11 cellular contexts compared by ENCODE assay signal in genomic region chr1:35443768-35444518, GRCh38.
DNase-seq lines count a peak whose midpoint lies in the region; ATAC-seq and TF ChIP-seq lines count a peak whose summit lies in the region.
"Had no signal": no experiment of that assay in that cellular context is flagged by ENCODE, and none has a peak within 500 bp of the region (broad histone marks: within the 10 kb centered on the region; RNA-seq: fewer than 3 reads in every experiment).

No MANE protein-coding gene starts in this region.

- DNase-seq in CD4-positive, alpha-beta T cell: no peak
- DNase-seq in RKO (ENCODE audit: low spot score) (peak; percentile 28), fibroblast of the aortic adventitia (ENCODE audit: low read depth) (peak; percentile 29), GM19240 (ENCODE audit: insufficient read length, low spot score) (no peak), endothelial cell (ENCODE audit: low spot score) (no peak)
- DNase-seq in activated effector memory CD4-positive, alpha-beta T cell treated with anti-CD3 and anti-CD28 coated beads, Interleukin-2, amount 50 U/mL, for 16 hours: no peak
- DNase-seq: mucosa of descending colon, NCI-H2029 treated with DMSO at 0.1 percent for 48 hours had no signal

- H3K27me3 Mint-ChIP-seq in CD4-positive, alpha-beta T cell: no peaks in the 10 kb centered on the region
- peaks cover 5% of the 10 kb centered on the region for H3K27me3 Mint-ChIP-seq in endothelial cell (ENCODE audit: unreplicated experiment)

- H3K36me3 Mint-ChIP-seq in CD4-positive, alpha-beta T cell (ENCODE audit: low read depth): peaks cover 35% of the 10 kb centered on the region
- peaks cover 23% of the 10 kb centered on the region for H3K36me3 Mint-ChIP-seq in endothelial cell (ENCODE audit: low read depth, unreplicated experiment)

- H3K4me1 Mint-ChIP-seq in CD4-positive, alpha-beta T cell (ENCODE audit: low read depth): peaks cover 28% of the 10 kb centered on the region
- peaks cover 15% of the 10 kb centered on the region for H3K4me1 Mint-ChIP-seq in endothelial cell (ENCODE audit: unreplicated experiment)

- POLR2A ChIA-PET in CD4-positive, alpha-beta T cell (lab: Charles Lee): no interaction called here

- H3K9me3 ChIP-seq in CD4-positive, alpha-beta T cell (ENCODE audit: control insufficient read depth, low read length): no peaks in the 10 kb centered on the region
- H3K9me3 ChIP-seq: mucosa of descending colon, right atrium auricular region had no signal

- no peak for TF ChIP-seq CTCF in CD4-positive, alpha-beta T cell (IDR thresholded peaks at IDR 0.05)
- TF ChIP-seq CTCF in GM12873 (IDR thresholded peaks at IDR 0.05; ENCODE audit: insufficient read depth, low read depth, low read length, missing control alignments) (peak; percentile 16), fibroblast of the aortic adventitia (IDR thresholded peaks at IDR 0.05; ENCODE audit: insufficient read depth, low read length) (peak; percentile 25), endothelial cell (IDR thresholded peaks at IDR 0.05; ENCODE audit: unreplicated experiment) (no peak)

- no peak for ATAC-seq in CD4-positive, alpha-beta T cell (ENCODE audit: poor library complexity)
- ATAC-seq in GM18861 (IDR thresholded peaks at IDR 0.05; ENCODE audit: unreplicated experiment): no peak
- ATAC-seq: mucosa of descending colon had no signal

- no peak overlapping the region for H3K4me3 ChIP-seq in fibroblast of the aortic adventitia (ENCODE audit: low read depth, low read length)
- H3K4me3 ChIP-seq: mucosa of descending colon, right atrium auricular region had no signal

- intact Hi-C loops in CD4-positive, alpha-beta T cell (cut with DNase I, micrococcal nuclease): no loop called here

- CTCF ChIA-PET in CD4-positive, alpha-beta T cell (lab: Charles Lee): interaction anchor here (2.3 kb wide), 1 partner anchor 121 kb away, joined by 5 read pairs; no protein-coding TSS in a partner anchor

- H3K27ac ChIP-seq in CD4-positive, alpha-beta T cell (ENCODE audit: low read depth, low read length): no peak overlapping the region
- H3K27ac ChIP-seq: right atrium auricular region had no signal

- H3K27me3 ChIP-seq in CD4-positive, alpha-beta T cell (ENCODE audit: control insufficient read depth, insufficient read depth, low read length): no peaks in the 10 kb centered on the region
- H3K27me3 ChIP-seq: right atrium auricular region had no signal

- no peak overlapping the region for H3K4me3 Mint-ChIP-seq in CD4-positive, alpha-beta T cell
- H3K4me3 Mint-ChIP-seq in endothelial cell (ENCODE audit: unreplicated experiment): no peak overlapping the region

- H3K27ac Mint-ChIP-seq in CD4-positive, alpha-beta T cell: peak overlapping the region; percentile 64
- no peak overlapping the region for H3K27ac Mint-ChIP-seq in endothelial cell (ENCODE audit: unreplicated experiment)

- H3K9me3 Mint-ChIP-seq in CD4-positive, alpha-beta T cell: no peaks in the 10 kb centered on the region
- no peaks in the 10 kb centered on the region for H3K9me3 Mint-ChIP-seq in endothelial cell (ENCODE audit: unreplicated experiment)

Comparison
In these comparisons a context has a peak if more than half of its experiments do, and no peak if none do; other contexts are left out.
1. DNase-seq: peak in RKO (single experiment) and fibroblast of the aortic adventitia (single experiment); none in CD4-positive, alpha-beta T cell (0 of 10), GM19240 (single experiment), activated effector memory CD4-positive, alpha-beta T cell treated with anti-CD3 and anti-CD28 coated beads, Interleukin-2, amount 50 U/mL, for 16 hours (single experiment) and endothelial cell (single experiment).
2. CTCF ChIP-seq: peak in GM12873 (single experiment) and fibroblast of the aortic adventitia (single experiment); none in CD4-positive, alpha-beta T cell (single experiment) and endothelial cell (single experiment).